ENCODE assay signal across 8 cellular contexts in genomic region chr13:77928909-77929308, GRCh38.
A peak's percentile ranks its signal among the peaks of the same experiment; 100 is the strongest.
DNase-seq lines count a peak whose midpoint lies in the region; ATAC-seq lines count a peak whose summit lies in the region.

No MANE protein-coding gene starts in this region.

- peak; percentile 7 for DNase-seq in DMS53 treated with DMSO at 0.1 percent for 48 hours (lab: John Stamatoyannopoulos, UW; ENCODE audit: unreplicated experiment)
- DNase-seq in NOMO-1 treated with dmso at 0.1 percent for 144 hours (lab: John Stamatoyannopoulos, UW; ENCODE audit: unreplicated experiment): peak; percentile 10
- no peak for DNase-seq in NCI-H82 treated with DMSO at 0.1 percent for 48 hours (lab: John Stamatoyannopoulos, UW; ENCODE audit: unreplicated experiment)
- no peak for DNase-seq in COR-L47 (lab: John Stamatoyannopoulos, UW)
- DNase-seq in SHP77 treated with DMSO at 0.1 percent for 48 hours (lab: John Stamatoyannopoulos, UW): no peak
- no peak for DNase-seq in SHP77 (lab: John Stamatoyannopoulos, UW)

- ATAC-seq in GM19328 (IDR thresholded peaks at IDR 0.05; ENCODE audit: unreplicated experiment) (peak; percentile 69), HG02970 (IDR thresholded peaks at IDR 0.05; ENCODE audit: low FRiP score, unreplicated experiment) (peak; percentile 57)

Comparison
In these comparisons a context has a peak if more than half of its experiments do, and no peak if none do; other contexts are left out.
1. DNase-seq: peak in DMS53 treated with DMSO at 0.1 percent for 48 hours (single experiment) and NOMO-1 treated with dmso at 0.1 percent for 144 hours (single experiment); none in NCI-H82 treated with DMSO at 0.1 percent for 48 hours (single experiment), COR-L47 (single experiment), SHP77 treated with DMSO at 0.1 percent for 48 hours (single experiment) and SHP77 (0 of 2).